Comparison of ENCODE assay signal across 18 cellular contexts in genomic region chr14:100893760-100894159, GRCh38. TPM values are rescaled to one million over a fixed set of nuclear protein-coding genes. Genes with fewer than 3 reads are reported as not detected.
DNase-seq lines count a peak whose midpoint lies in the region; ATAC-seq and TF ChIP-seq lines count a peak whose summit lies in the region.
"Had no signal": no experiment of that assay in that cellular context is flagged by ENCODE, and none has a peak within 500 bp of the region (broad histone marks: within the 10 kb centered on the region; RNA-seq: fewer than 3 reads in every experiment).

No MANE protein-coding gene starts in this region.

- peaks cover 12% of the 10 kb centered on the region for H3K27me3 Mint-ChIP-seq in chondrocyte (ENCODE audit: low read depth)

- no peaks in the 10 kb centered on the region for H3K4me1 Mint-ChIP-seq in chondrocyte (ENCODE audit: low read depth)

- DNase-seq in chondrocyte (ENCODE audit: low spot score) (peak; percentile 46), left lung (peak; percentile 12 to 57), sciatic nerve (ENCODE audit: low spot score) (peak; percentile 25), ureter (ENCODE audit: low spot score) (peak; percentile 20), NCI-H1436 treated with DMSO at 0.1 percent for 48 hours (lab: John Stamatoyannopoulos, UW) (no peak), NCI-H2196 (lab: John Stamatoyannopoulos, UW; ENCODE audit: unreplicated experiment) (no peak)
- DNase-seq: ACHN, AML-193, DMS79 treated with DMSO at 0.1 percent for 48 hours, HFFc6, MV-4-11, NCI-H187 treated with DMSO at 0.1 percent for 48 hours, NCI-H345, NCI-H526 had no signal

- intact Hi-C loops in left lung (cut with DNase I) (no loop called here), sciatic nerve (cut with DNase I) (no loop called here)

- no peaks in the 10 kb centered on the region for H3K9me3 Mint-ChIP-seq in chondrocyte (ENCODE audit: low read depth)
- H3K9me3 Mint-ChIP-seq: HFFc6 had no signal

- no peaks in the 10 kb centered on the region for H3K36me3 ChIP-seq in left lung

- H3K27ac ChIP-seq in left lung: no peak overlapping the region
- H3K27ac ChIP-seq: KMS-11 had no signal

- peaks cover 0 to 55% of the 10 kb centered on the region in 2 donors for H3K27me3 ChIP-seq in left lung

- H3K27ac Mint-ChIP-seq in chondrocyte (ENCODE audit: unreplicated experiment): no peak overlapping the region
- H3K27ac Mint-ChIP-seq: HFFc6 had no signal

- no peak for TF ChIP-seq CTCF in chondrocyte (IDR thresholded peaks at IDR 0.05)
- no peak for TF ChIP-seq CTCF in left lung (IDR thresholded peaks at IDR 0.05)

- no peak overlapping the region for H3K4me3 ChIP-seq in left lung

- H3K9me3 ChIP-seq in left lung: no peaks in the 10 kb centered on the region

- no peak overlapping the region for H3K4me3 Mint-ChIP-seq in chondrocyte (ENCODE audit: unreplicated experiment)
- H3K4me3 Mint-ChIP-seq: HFFc6 had no signal

- H3K4me1 ChIP-seq in left lung: no peaks in the 10 kb centered on the region

- ATAC-seq in left lung (no peak), sciatic nerve (no peak), GM18502 (IDR thresholded peaks at IDR 0.05; ENCODE audit: poor library complexity, unreplicated experiment) (no peak)

- no peaks in the 10 kb centered on the region for H3K36me3 Mint-ChIP-seq in chondrocyte (ENCODE audit: low read depth)

RNA-seq across cellular contexts. Expression of gene RTL1, which starts 9.8 kb away (rescaled TPM):
- total RNA-seq in chondrocyte (0.02 TPM in 1 of 3 replicates, not detected in the others), left lung (not detected), sciatic nerve (not detected), ureter (not detected)
- total RNA-seq: H4, HFFc6, SK-MEL-5 had no signal

Comparison
In these comparisons a context has a peak if more than half of its experiments do, and no peak if none do; other contexts are left out.
1. DNase-seq: peak in chondrocyte (single experiment), left lung (2 of 2), sciatic nerve (single experiment) and ureter (single experiment); none in NCI-H1436 treated with DMSO at 0.1 percent for 48 hours (single experiment) and NCI-H2196 (single experiment).